Comparison of ENCODE assay signal across 8 cellular contexts in genomic region chr3:111715911-111716523, GRCh38. TPM values are rescaled to one million over a fixed set of nuclear protein-coding genes. Genes with fewer than 3 reads are reported as not detected.
DNase-seq lines count a peak whose midpoint lies in the region; ATAC-seq and TF ChIP-seq lines count a peak whose summit lies in the region.
"Had no signal": no experiment of that assay in that cellular context is flagged by ENCODE, and none has a peak within 500 bp of the region (broad histone marks: within the 10 kb centered on the region; RNA-seq: fewer than 3 reads in every experiment).

No MANE protein-coding gene starts in this region.

- intact Hi-C loops in HCT116 (cut with micrococcal nuclease): loop anchor here (2.0 to 5.0 kb wide), 4 partner anchors 47 to 326 kb away; no protein-coding TSS in a partner anchor

- H3K9me2 ChIP-seq in HCT116 (ENCODE audit: insufficient read depth): no peaks in the 10 kb centered on the region

- H3K9me3 ChIP-seq in HCT116 (ENCODE audit: control insufficient read depth in 1 of 2, insufficient read depth in 1 of 2, low read depth in 1 of 2, low read length in 2 of 2): no peaks in the 10 kb centered on the region

- no TSS peak for BruUV-seq in HCT116 (replicated peaks; lab: Mats Ljungman, UMichigan)

- no peaks in the 10 kb centered on the region for H3K9me3 Mint-ChIP-seq in nephron
- H3K9me3 Mint-ChIP-seq: naive thymus-derived CD8-positive, alpha-beta T cell had no signal

- POLR2A ChIA-PET in HCT116 (lab: Charles Lee): interaction anchor here (1.1 to 1.7 kb wide), 2 partner anchors 144 to 263 kb away, joined by 4 to 7 read pairs; partner anchors contain the start of gene ABHD10

- peaks cover 0 to 22% of the 10 kb centered on the region in 2 experiments; a peak in 3 of 4 replicates for H3K36me3 ChIP-seq in HCT116 (ENCODE audit: control insufficient read depth in 1 of 2, insufficient read depth in 2 of 2, low read length in 2 of 2)

- H3K4me1 Mint-ChIP-seq in nephron: peaks cover 31% of the 10 kb centered on the region

- peaks cover 18 to 37% of the 10 kb centered on the region in 2 experiments for H3K4me1 ChIP-seq in HCT116 (ENCODE audit: control insufficient read depth in 1 of 2, insufficient read depth in 2 of 2, low read length in 2 of 2)

- H3K4me3 ChIP-seq in HCT116 (replicated peaks in 1 of 2; ENCODE audit: low read depth in 1 of 2, low read length in 2 of 2) (no peak overlapping the region), coronary artery (no peak overlapping the region)

- peak; percentile 71 for DNase-seq in Daoy (ENCODE audit: low read depth)
- DNase-seq in HCT116 (ENCODE audit: low read depth, low spot score): no peak
- peak; percentile 7 to 48 for DNase-seq in SW 1271 (lab: John Stamatoyannopoulos, UW)
- DNase-seq in coronary artery (ENCODE audit: low spot score): no peak

- no peaks in the 10 kb centered on the region for H3K27me3 ChIP-seq in HCT116 (ENCODE audit: insufficient read depth, low read length)

- RAD21 ChIA-PET in HCT116 (lab: Charles Lee; ENCODE audit: low non-redundant PET in 1 of 2, low total read pairs in 2 of 2, uncharacterized antibody in 2 of 2, unreplicated experiment in 2 of 2): interaction anchor here (1.0 to 2.2 kb wide), 3 partner anchors 47 to 263 kb away, joined by 3 to 9 read pairs (median 7); partner anchors contain the start of gene ABHD10 (in 1 of the 2)

- TF ChIP-seq POLR2A in HCT116 (IDR thresholded peaks at IDR 0.05; ENCODE audit: borderline replicate concordance, extremely low read depth, insufficient read depth, insufficient read length): no peak

- H3K4me3 Mint-ChIP-seq in nephron: no peak overlapping the region
- H3K4me3 Mint-ChIP-seq: naive thymus-derived CD8-positive, alpha-beta T cell had no signal

- peaks cover 2% of the 10 kb centered on the region for H3K79me2 ChIP-seq in HCT116 (ENCODE audit: insufficient read depth, low read length)

- TF ChIP-seq RAD21 in HCT116 (IDR thresholded peaks at IDR 0.05; ENCODE audit: low read depth): peak; percentile 61

- CTCF ChIA-PET in HCT116 (lab: Charles Lee): interaction anchor here (0.7 to 3.8 kb wide), 35 partner anchors 8 to 483 kb away, joined by 3 to 53 read pairs (median 3); partner anchors contain the start of genes ABHD10 and PHLDB2

- H2AFZ ChIP-seq in HCT116 (ENCODE audit: low read depth, low read length, poor library complexity, severe bottlenecking): no peak overlapping the region

- H3K27ac Mint-ChIP-seq in nephron: no peak overlapping the region

- peak; percentile 65 for ATAC-seq in HCT116
- ATAC-seq in GM18870 (IDR thresholded peaks at IDR 0.05; ENCODE audit: unreplicated experiment): no peak
- no peak for ATAC-seq in HG02840 (IDR thresholded peaks at IDR 0.05; ENCODE audit: low FRiP score, unreplicated experiment)
- ATAC-seq: naive thymus-derived CD8-positive, alpha-beta T cell had no signal

- H3K27me3 Mint-ChIP-seq in nephron (ENCODE audit: low read depth): no peaks in the 10 kb centered on the region
- H3K27me3 Mint-ChIP-seq: naive thymus-derived CD8-positive, alpha-beta T cell had no signal

- no peak overlapping the region for H3K27ac ChIP-seq in HCT116 (ENCODE audit: low read depth, low read length)
- no peak overlapping the region for H3K27ac ChIP-seq in coronary artery

- no peak overlapping the region for H3K4me2 ChIP-seq in HCT116 (ENCODE audit: low read length)

- H3K36me3 Mint-ChIP-seq in nephron (ENCODE audit: low read depth): no peaks in the 10 kb centered on the region

- no peak overlapping the region for H3K9ac ChIP-seq in HCT116 (ENCODE audit: low read length)

- TF ChIP-seq CTCF in HCT116 (IDR thresholded peaks at IDR 0.05 in 2 of 3, conservative IDR thresholded peaks at IDR 0.05 in 1 of 3; ENCODE audit: borderline replicate concordance in 1 of 3, insufficient read depth in 1 of 3, low read depth in 2 of 3, low read length in 2 of 3) (peak; percentile 33 to 77 (median 72); a peak in 5 of 6 replicates), coronary artery (IDR thresholded peaks at IDR 0.05) (peak; percentile 21), nephron (IDR thresholded peaks at IDR 0.05; ENCODE audit: unreplicated experiment in 3 of 3) (peak; percentile 44 to 48 (median 47))

- H4K20me1 ChIP-seq in HCT116 (ENCODE audit: insufficient read depth): no peaks in the 10 kb centered on the region

TF ChIP-seq in HCT116, 20 proteins besides CTCF, POLR2A, EP300 and RAD21:
- TF ChIP-seq EGR1 (IDR thresholded peaks at IDR 0.05; ENCODE audit: low read depth): no peak
- no peak for TF ChIP-seq SIN3A (IDR thresholded peaks at IDR 0.05; ENCODE audit: low read depth)
- no peak for TF ChIP-seq ZNF274 (IDR thresholded peaks at IDR 0.05; ENCODE audit: low read depth, low read length)
- TF ChIP-seq POLR2AphosphoS5 (IDR thresholded peaks at IDR 0.05; ENCODE audit: low read depth, low read length): no peak
- TF ChIP-seq ATF3 (IDR thresholded peaks at IDR 0.05): no peak

RNA-seq across cellular contexts. Expression of gene PLCXD2, which starts 41.5 kb away (rescaled TPM):
- 2.4 and 4.2 TPM in 2 replicates for total RNA-seq in Daoy (2014; rRNA removed; shearing (Covaris generic))
- 13.9 TPM for total RNA-seq in HCT116 (2021; ENCODE audit: unreplicated experiment)
- polyA plus RNA-seq in HCT116 (2012): 4.4 and 4.8 TPM in 2 replicates

Comparison
In these comparisons a context has a peak if more than half of its experiments do, and no peak if none do; other contexts are left out.
1. DNase-seq: peak in Daoy (single experiment) and SW 1271 (2 of 2); none in HCT116 (single experiment) and coronary artery (single experiment).
2. CTCF ChIP-seq: peak in every context shown above with its lines; median percentile 72 in HCT116; 47 in nephron; 21 in coronary artery.